In genomic region chr11:94175545-94175944, GRCh38 we compare ENCODE assay signal across 19 cellular contexts. TPM values are rescaled to one million over a fixed set of nuclear protein-coding genes. Genes with fewer than 3 reads are reported as not detected.
DNase-seq lines count a peak whose midpoint lies in the region; ATAC-seq and TF ChIP-seq lines count a peak whose summit lies in the region.
"Had no signal": no experiment of that assay in that cellular context is flagged by ENCODE, and none has a peak within 500 bp of the region (broad histone marks: within the 10 kb centered on the region; RNA-seq: fewer than 3 reads in every experiment).

No MANE protein-coding gene starts in this region.

- H2AFZ ChIP-seq in SK-N-SH (ENCODE audit: low read depth) (no peak overlapping the region), fibroblast of lung (ENCODE audit: low read length) (no peak overlapping the region)

- TF ChIP-seq CTCF in SK-N-SH (IDR thresholded peaks at IDR 0.05) (no peak), fibroblast of lung (conservative IDR thresholded peaks at IDR 0.05 in 1 of 2, IDR thresholded peaks at IDR 0.05 in 1 of 2; ENCODE audit: low read depth in 1 of 2, low read length in 2 of 2) (no peak), omental fat pad (IDR thresholded peaks at IDR 0.05) (no peak)

- H3K4me2 ChIP-seq in SK-N-SH (no peak overlapping the region), fibroblast of lung (ENCODE audit: extremely low read depth, insufficient read depth, low read length) (peak overlapping the region; percentile 2)

- H3F3A ChIP-seq in SK-N-SH (replicated peaks; ENCODE audit: insufficient read depth), result peaks cover 3% of the 10 kb centered on the region

- H4K20me1 ChIP-seq in SK-N-SH (ENCODE audit: insufficient read depth) (peaks cover 30% of the 10 kb centered on the region), fibroblast of lung (ENCODE audit: control insufficient read depth, extremely low read depth, insufficient read depth, low read length) (no peaks in the 10 kb centered on the region)

- H3K4me1 Mint-ChIP-seq in stimulated activated memory B cell treated with anti-CD40 and anti-IgM and Interleukin-4, amounts not matched to agents 10 μg/mL and 1 μg/mL and 100 μg/mL, for 72 hours, result peaks cover 18% of the 10 kb centered on the region
- H3K4me1 Mint-ChIP-seq: activated CD8-positive, alpha-beta memory T cell treated with anti-CD3 and anti-CD28 coated beads, Interleukin-2, amount 10 ng/mL, durations not matched to agents 7 days and 5 days had no signal

- DNase-seq in ELR (ENCODE audit: low read depth) (peak; percentile 64), SK-N-SH (no peak), fibroblast of lung (ENCODE audit: low read depth in 2 of 2) (peak; percentile 86 to 97), omental fat pad (ENCODE audit: low spot score) (no peak), putamen (ENCODE audit: low spot score) (no peak)
- DNase-seq: activated CD8-positive, alpha-beta memory T cell treated with anti-CD3 and anti-CD28 coated beads, Interleukin-2, amount 10 ng/mL, durations not matched to agents 7 days and 5 days; CD4-positive, alpha-beta T cell; H7; head of caudate nucleus; NCI-H2171; right lobe of liver; stomach had no signal

- no peak for TF ChIP-seq EP300 in SK-N-SH (IDR thresholded peaks at IDR 0.05; ENCODE audit: borderline replicate concordance in 1 of 2, low read depth in 1 of 2, low read length in 1 of 2)

- no peak overlapping the region for H3K27ac Mint-ChIP-seq in stimulated activated memory B cell treated with anti-CD40 and anti-IgM and Interleukin-4, amounts not matched to agents 10 μg/mL and 1 μg/mL and 100 μg/mL, for 72 hours
- H3K27ac Mint-ChIP-seq: activated CD8-positive, alpha-beta memory T cell treated with anti-CD3 and anti-CD28 coated beads, Interleukin-2, amount 10 ng/mL, durations not matched to agents 7 days and 5 days; activated naive CD4-positive, alpha-beta T cell treated with anti-CD3 and anti-CD28 coated beads, Interleukin-2, amount 50 U/mL, for 72 hours; CD4-positive, alpha-beta T cell; WTC11 had no signal

- no peaks in the 10 kb centered on the region for H3K27me3 ChIP-seq in SK-N-SH (ENCODE audit: insufficient read depth)
- H3K27me3 ChIP-seq in fibroblast of lung (ENCODE audit: control insufficient read depth, insufficient read depth, low read length), result no peaks in the 10 kb centered on the region
- H3K27me3 ChIP-seq: right lobe of liver, stomach had no signal

- no peaks in the 10 kb centered on the region for H3K9me3 Mint-ChIP-seq in stimulated activated memory B cell treated with anti-CD40 and anti-IgM and Interleukin-4, amounts not matched to agents 10 μg/mL and 1 μg/mL and 100 μg/mL, for 72 hours
- H3K9me3 Mint-ChIP-seq: activated naive CD4-positive, alpha-beta T cell treated with anti-CD3 and anti-CD28 coated beads, Interleukin-2, amount 50 U/mL, for 72 hours; CD4-positive, alpha-beta T cell; WTC11 had no signal

- POLR2A ChIA-PET in SK-N-SH (lab: Yijun Ruan, JAX), result no interaction called here

- H3K36me3 Mint-ChIP-seq in stimulated activated memory B cell treated with anti-CD40 and anti-IgM and Interleukin-4, amounts not matched to agents 10 μg/mL and 1 μg/mL and 100 μg/mL, for 72 hours, result peaks cover 50% of the 10 kb centered on the region

- no peak overlapping the region for H3K9ac ChIP-seq in SK-N-SH
- H3K9ac ChIP-seq in fibroblast of lung (ENCODE audit: insufficient read depth, low read length), result no peak overlapping the region

- ATAC-seq in omental fat pad (ENCODE audit: low FRiP score) (peak; percentile 68), HG03469 (IDR thresholded peaks at IDR 0.05; ENCODE audit: unreplicated experiment) (no peak), HG03457 (IDR thresholded peaks at IDR 0.05; ENCODE audit: unreplicated experiment) (no peak)
- ATAC-seq in stimulated activated memory B cell treated with anti-CD40 and anti-IgM and Interleukin-4, amounts not matched to agents 10 μg/mL and 1 μg/mL and 100 μg/mL, for 72 hours, result no peak
- ATAC-seq: activated CD8-positive, alpha-beta memory T cell treated with anti-CD3 and anti-CD28 coated beads, Interleukin-2, amount 10 ng/mL, durations not matched to agents 7 days and 5 days; activated naive CD4-positive, alpha-beta T cell treated with anti-CD3 and anti-CD28 coated beads, Interleukin-2, amount 50 U/mL, for 72 hours; right lobe of liver; WTC11 had no signal

- H3K4me1 ChIP-seq in SK-N-SH (ENCODE audit: control insufficient read depth in 1 of 2, insufficient read depth in 2 of 2, low read depth in 1 of 2, low read length in 1 of 2), result peaks cover 4 to 6% of the 10 kb centered on the region in 2 experiments; a peak in 1 of 4 replicates
- H3K4me1 ChIP-seq in fibroblast of lung (ENCODE audit: control insufficient read depth, extremely low read depth, insufficient read depth, low read length), result peaks cover 9% of the 10 kb centered on the region
- H3K4me1 ChIP-seq: right lobe of liver had no signal

- H3K36me3 ChIP-seq in SK-N-SH (replicated peaks in 1 of 2; ENCODE audit: control insufficient read depth in 1 of 2, insufficient read depth in 2 of 2, low read length in 1 of 2), result peaks cover 11 to 27% of the 10 kb centered on the region in 2 experiments
- H3K36me3 ChIP-seq in fibroblast of lung (ENCODE audit: control insufficient read depth, insufficient read depth, low read length), result peaks cover 5% of the 10 kb centered on the region
- H3K36me3 ChIP-seq: right lobe of liver had no signal

- H3K79me2 ChIP-seq in SK-N-SH (ENCODE audit: insufficient read depth) (peaks cover 70% of the 10 kb centered on the region), fibroblast of lung (ENCODE audit: control insufficient read depth, insufficient read depth, low read length) (peaks cover 15% of the 10 kb centered on the region)

- H3K9me2 ChIP-seq in SK-N-SH, result no peaks in the 10 kb centered on the region

- H3K4me3 Mint-ChIP-seq in stimulated activated memory B cell treated with anti-CD40 and anti-IgM and Interleukin-4, amounts not matched to agents 10 μg/mL and 1 μg/mL and 100 μg/mL, for 72 hours, result no peak overlapping the region
- H3K4me3 Mint-ChIP-seq: activated CD8-positive, alpha-beta memory T cell treated with anti-CD3 and anti-CD28 coated beads, Interleukin-2, amount 10 ng/mL, durations not matched to agents 7 days and 5 days; CD4-positive, alpha-beta T cell; neural crest cell; WTC11 had no signal

- H3K4me3 ChIP-seq in SK-N-SH (ENCODE audit: low read depth in 2 of 2, low read length in 1 of 2) (no peak overlapping the region), fibroblast of lung (replicated peaks in 1 of 4; ENCODE audit: control extremely low read depth in 1 of 4, insufficient read depth in 1 of 4, low read depth in 3 of 4, low read length in 4 of 4) (no peak overlapping the region)
- H3K4me3 ChIP-seq: right lobe of liver, SK-N-MC, stomach had no signal

- no peak for TF ChIP-seq RAD21 in SK-N-SH (IDR thresholded peaks at IDR 0.05; ENCODE audit: low read length)

- H3K27me3 Mint-ChIP-seq in stimulated activated memory B cell treated with anti-CD40 and anti-IgM and Interleukin-4, amounts not matched to agents 10 μg/mL and 1 μg/mL and 100 μg/mL, for 72 hours, result no peaks in the 10 kb centered on the region
- H3K27me3 Mint-ChIP-seq: activated CD8-positive, alpha-beta memory T cell treated with anti-CD3 and anti-CD28 coated beads, Interleukin-2, amount 10 ng/mL, durations not matched to agents 7 days and 5 days; CD4-positive, alpha-beta T cell had no signal

- no peaks in the 10 kb centered on the region for H3K9me3 ChIP-seq in SK-N-SH
- H3K9me3 ChIP-seq in fibroblast of lung (ENCODE audit: control insufficient read depth, insufficient read depth, low read depth, low read length), result no peaks in the 10 kb centered on the region
- H3K9me3 ChIP-seq: right lobe of liver, stomach had no signal

- H3K27ac ChIP-seq in SK-N-SH (ENCODE audit: low read depth in 2 of 2, low read length in 1 of 2), result peak overlapping the region in 1 of 2 experiments; percentile 23; a peak in 1 of 4 replicates
- H3K27ac ChIP-seq in fibroblast of lung (ENCODE audit: insufficient read depth, low read length), result no peak overlapping the region
- H3K27ac ChIP-seq: right lobe of liver, SK-N-MC, stomach had no signal

- CTCF ChIA-PET in SK-N-SH (lab: Yijun Ruan, JAX), result interaction anchor here (1.4 to 1.5 kb wide), 2 partner anchors 10 kb away, joined by 3 to 5 read pairs; no protein-coding TSS in a partner anchor

- WGBS in SK-N-SH (ENCODE audit: low lambda C conversion rate), result 70% methylated on average over 3 of the region's 3 CpGs

TF ChIP-seq in SK-N-SH, 30 proteins besides CTCF, POLR2A, EP300 and RAD21:
- TF ChIP-seq USF2 (IDR thresholded peaks at IDR 0.05; ENCODE audit: borderline replicate concordance, low read depth, low read length) (no peak), NRF1 (IDR thresholded peaks at IDR 0.05; ENCODE audit: low read depth, low read length) (no peak), MEF2A (IDR thresholded peaks at IDR 0.05; ENCODE audit: borderline replicate concordance, low read depth) (no peak), TCF12 (IDR thresholded peaks at IDR 0.05) (0 out of 2 replicates have a peak, but pooled peaks have one; percentile 8)
TF ChIP-seq in SK-N-SH: peak in this region for 1.

RNA-seq across cellular contexts. Expression of gene PANX1, which starts 46.9 kb away (rescaled TPM):
- polyA plus RNA-seq in SK-N-SH (2012; rRNA removed) (11.1 and 16.9 TPM in 2 replicates), fibroblast of lung (34.5 and 51.7 TPM in 2 replicates)
- 13.9 and 14.8 TPM in 2 replicates for polyA plus RNA-seq in SK-N-SH (2012; cell fraction: cytosol; rRNA removed)
- polyA plus RNA-seq in SK-N-SH (2012; cell fraction: nucleus; rRNA removed), result 4.2 and 9.0 TPM in 2 replicates
- total RNA-seq in fibroblast of lung (38.5 and 54.5 TPM in 2 replicates), omental fat pad (10 to 100 TPM; 16.7 to 77.6 (median 30.4) TPM)
- polyA plus RNA-seq in fibroblast of lung (2012), result 28.0 and 37.8 TPM in 2 replicates
- polyA minus RNA-seq in fibroblast of lung (ENCODE audit: low replicate concordance), result 36.0 and 41.5 TPM in 2 replicates

Comparison
In these comparisons a context has a peak if more than half of its experiments do, and no peak if none do; other contexts are left out.
1. DNase-seq: peak in ELR (single experiment) and fibroblast of lung (2 of 2); none in SK-N-SH (single experiment), omental fat pad (single experiment) and putamen (single experiment).